10 cellular contexts compared by ENCODE assay signal in the genomic region with DNA sequence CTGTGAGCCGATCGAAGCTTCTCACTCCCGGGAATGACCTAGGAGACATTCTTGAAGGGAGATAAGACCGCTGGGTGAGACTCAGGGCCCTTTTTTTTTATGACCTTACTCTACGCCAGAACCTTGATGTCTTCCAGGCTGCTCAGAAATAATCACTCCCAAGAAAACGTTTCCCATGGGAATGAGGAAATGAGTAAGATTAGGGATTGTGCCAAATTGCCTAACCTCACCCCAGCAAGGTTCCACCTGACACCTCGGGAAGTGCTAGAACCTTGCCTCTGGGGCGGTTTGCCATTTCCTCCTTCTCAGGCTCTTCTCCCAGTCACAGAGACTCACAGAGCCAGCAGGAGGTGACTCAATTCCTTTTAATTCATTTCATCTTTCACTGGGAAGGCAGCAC. TPM values are rescaled to one million over a fixed set of nuclear protein-coding genes. Genes with fewer than 3 reads are reported as not detected.
A peak's percentile ranks its signal among the peaks of the same experiment; 100 is the strongest.
DNase-seq lines count a peak whose midpoint lies in the region; ATAC-seq and TF ChIP-seq lines count a peak whose summit lies in the region.
"Had no signal": no experiment of that assay in that cellular context is flagged by ENCODE, and none has a peak within 500 bp of the region (broad histone marks: within the 10 kb centered on the region; RNA-seq: fewer than 3 reads in every experiment).

No MANE protein-coding gene starts in this region.

- H3K9me2 ChIP-seq in Loucy (replicated peaks; ENCODE audit: low read depth, low read length) = no peaks in the 10 kb centered on the region

- H3K36me3 ChIP-seq in Loucy (ENCODE audit: insufficient read depth, low read length) = no peaks in the 10 kb centered on the region
- peaks cover 0 to 6% of the 10 kb centered on the region in 2 donors for H3K36me3 ChIP-seq in muscle layer of duodenum (ENCODE audit: control insufficient read depth in 1 of 2, insufficient read depth in 2 of 2, low read length in 2 of 2)

- H3K36me3 Mint-ChIP-seq in activated T-helper 1 cell treated with anti-CD3 and anti-CD28 coated beads, Interleukin-12 subunit alpha, Interleukin-12 subunit beta, Interleukin-2, Interleukin-4 antibody, amounts not matched to agents 30 ng/mL and 10 ng/mL and 1 ng/mL, durations not matched to agents 14 hours and 24 hours and 36 hours (ENCODE audit: low read depth) = peaks cover 4% of the 10 kb centered on the region

- H3K9me3 ChIP-seq in Loucy (ENCODE audit: insufficient read depth, low read depth, low read length) = no peaks in the 10 kb centered on the region
- no peaks in the 10 kb centered on the region for H3K9me3 ChIP-seq in muscle layer of duodenum (ENCODE audit: control insufficient read depth in 1 of 2, low read length in 2 of 2)

- no peak overlapping the region for H2AFZ ChIP-seq in Loucy (ENCODE audit: low read length)

- no peaks in the 10 kb centered on the region for H3K27me3 Mint-ChIP-seq in activated T-helper 1 cell treated with anti-CD3 and anti-CD28 coated beads, Interleukin-12 subunit alpha, Interleukin-12 subunit beta, Interleukin-2, Interleukin-4 antibody, amounts not matched to agents 30 ng/mL and 10 ng/mL and 1 ng/mL, durations not matched to agents 14 hours and 24 hours and 36 hours (ENCODE audit: insufficient read depth)

- H4K20me1 ChIP-seq in Loucy (ENCODE audit: insufficient read depth, low read length, poor library complexity, severe bottlenecking) = no peaks in the 10 kb centered on the region

- H3K4me1 ChIP-seq in Loucy (ENCODE audit: insufficient read depth, low read length, poor library complexity, severe bottlenecking) = peaks cover 32% of the 10 kb centered on the region
- H3K4me1 ChIP-seq in muscle layer of duodenum (ENCODE audit: control insufficient read depth in 1 of 2, insufficient read depth in 2 of 2, low read length in 2 of 2) = peaks cover 6 to 8% of the 10 kb centered on the region in 2 donors

- H3K27ac Mint-ChIP-seq in activated T-helper 1 cell treated with anti-CD3 and anti-CD28 coated beads, Interleukin-12 subunit alpha, Interleukin-12 subunit beta, Interleukin-2, Interleukin-4 antibody, amounts not matched to agents 30 ng/mL and 10 ng/mL and 1 ng/mL, durations not matched to agents 14 hours and 24 hours and 36 hours = no peak overlapping the region

- no peaks in the 10 kb centered on the region for H3K9me3 Mint-ChIP-seq in activated T-helper 1 cell treated with anti-CD3 and anti-CD28 coated beads, Interleukin-12 subunit alpha, Interleukin-12 subunit beta, Interleukin-2, Interleukin-4 antibody, amounts not matched to agents 30 ng/mL and 10 ng/mL and 1 ng/mL, durations not matched to agents 14 hours and 24 hours and 36 hours

- H3K27me3 ChIP-seq in Loucy (ENCODE audit: insufficient read depth, low read length, poor library complexity, severe bottlenecking) = no peaks in the 10 kb centered on the region
- H3K27me3 ChIP-seq in dorsolateral prefrontal cortex = no peaks in the 10 kb centered on the region
- no peaks in the 10 kb centered on the region for H3K27me3 ChIP-seq in muscle layer of duodenum (ENCODE audit: low read depth, low read length)

- peak overlapping the region; percentile 95 for H3K4me2 ChIP-seq in Loucy (ENCODE audit: low read depth, low read length, poor library complexity, severe bottlenecking)

- no peak for TF ChIP-seq CTCF in AG10803 (conservative IDR thresholded peaks at IDR 0.05; ENCODE audit: low read length)
- no peak for TF ChIP-seq CTCF in Loucy (conservative IDR thresholded peaks at IDR 0.05; ENCODE audit: low read length)
- no peak for TF ChIP-seq CTCF in dorsolateral prefrontal cortex (IDR thresholded peaks at IDR 0.05 in 54 of 56, conservative IDR thresholded peaks at IDR 0.05 in 2 of 56; ENCODE audit: low read depth in 1 of 56, partially characterized antibody in 56 of 56)

- no peak for ATAC-seq in HG02759 (IDR thresholded peaks at IDR 0.05; ENCODE audit: unreplicated experiment)

- H3K79me2 ChIP-seq in Loucy (ENCODE audit: insufficient read depth, low read length) = peaks cover 13% of the 10 kb centered on the region

- DNase-seq in AG10803 (ENCODE audit: low read depth) = peak; percentile 81
- DNase-seq in dorsolateral prefrontal cortex = peak in 1 of 10 donors; percentile 7
- no peak for DNase-seq in activated T-helper 1 cell treated with anti-CD3 and anti-CD28 coated beads, Interleukin-12 subunit alpha, Interleukin-12 subunit beta, Interleukin-2, Interleukin-4 antibody, amounts not matched to agents 30 ng/mL and 10 ng/mL and 1 ng/mL, durations not matched to agents 14 hours and 24 hours and 36 hours (ENCODE audit: low spot score)
- DNase-seq in HUDEP-2 (lab: John Stamatoyannopoulos, UW; ENCODE audit: unreplicated experiment in 76 of 76) = no peak
- no peak for DNase-seq in NCI-H1105 treated with DMSO at 0.1 percent for 48 hours (lab: John Stamatoyannopoulos, UW)
- DNase-seq: NCI-H446 treated with DMSO at 0.1 percent for 48 hours, trophoblast cell had no signal

- no peak overlapping the region for H3K4me3 Mint-ChIP-seq in activated T-helper 1 cell treated with anti-CD3 and anti-CD28 coated beads, Interleukin-12 subunit alpha, Interleukin-12 subunit beta, Interleukin-2, Interleukin-4 antibody, amounts not matched to agents 30 ng/mL and 10 ng/mL and 1 ng/mL, durations not matched to agents 14 hours and 24 hours and 36 hours

- H3F3A ChIP-seq in Loucy (ENCODE audit: low read depth) = 0 out of 2 replicates have a peak, but pooled peaks cover 3% of the 10 kb centered on the region

- H3K27ac ChIP-seq in dorsolateral prefrontal cortex (peak overlapping the region in 51 of 59 donors; percentile 2 to 99 (median 96)), muscle layer of duodenum (ENCODE audit: low read length) (peak overlapping the region; percentile 83)

- H3K4me1 Mint-ChIP-seq in activated T-helper 1 cell treated with anti-CD3 and anti-CD28 coated beads, Interleukin-12 subunit alpha, Interleukin-12 subunit beta, Interleukin-2, Interleukin-4 antibody, amounts not matched to agents 30 ng/mL and 10 ng/mL and 1 ng/mL, durations not matched to agents 14 hours and 24 hours and 36 hours (ENCODE audit: low read depth) = peaks cover 32% of the 10 kb centered on the region

- intact Hi-C loops in dorsolateral prefrontal cortex (cut with DNase I) = loop anchor here (5.0 to 10.0 kb wide), 4 partner anchors 59 to 579 kb away; partner anchors contain the start of genes POMP (in 2 of the 2) and PAN3 (in 1 of the 2)
- intact Hi-C loops in activated T-helper 1 cell treated with anti-CD3 and anti-CD28 coated beads, Interleukin-12 subunit alpha, Interleukin-12 subunit beta, Interleukin-2, Interleukin-4 antibody, amounts not matched to agents 30 ng/mL and 10 ng/mL and 1 ng/mL, durations not matched to agents 14 hours and 24 hours and 36 hours (cut with micrococcal nuclease) = loop anchor here (5.0 kb wide), 1 partner anchor 1464 kb away; the partner anchor contains the start of gene RPL21

- H3K4me3 ChIP-seq in AG10803 (ENCODE audit: low read length) = no peak overlapping the region
- no peak overlapping the region for H3K4me3 ChIP-seq in Loucy (ENCODE audit: low read length, poor library complexity, severe bottlenecking)
- H3K4me3 ChIP-seq in dorsolateral prefrontal cortex = peak overlapping the region in 4 of 59 donors; percentile 8 to 97 (median 88)
- no peak overlapping the region for H3K4me3 ChIP-seq in muscle layer of duodenum (ENCODE audit: low read depth in 1 of 2, low read length in 2 of 2)

- no peak overlapping the region for H3K9ac ChIP-seq in Loucy (ENCODE audit: low read depth, low read length, poor library complexity, severe bottlenecking)

RNA-seq across cellular contexts. Expression of gene SLC46A3, which starts 2.3 kb away (rescaled TPM):
- 10 to 100 TPM in 117 of 120 experiments, 1 to 10 TPM in 3; 8.6 to 20.2 (median 13.7) TPM for total RNA-seq in dorsolateral prefrontal cortex
- total RNA-seq in activated T-helper 1 cell treated with anti-CD3 and anti-CD28 coated beads, Interleukin-12 subunit alpha, Interleukin-12 subunit beta, Interleukin-2, Interleukin-4 antibody, amounts not matched to agents 30 ng/mL and 10 ng/mL and 1 ng/mL, durations not matched to agents 14 hours and 24 hours and 36 hours = 2.7 and 3.8 TPM in 2 replicates

RNA-seq across cellular contexts. Expression of gene POMP, which starts 57.6 kb away (rescaled TPM):
- 10 to 100 TPM; 39.7 to 71.0 (median 58.2) TPM for total RNA-seq in dorsolateral prefrontal cortex
- total RNA-seq in activated T-helper 1 cell treated with anti-CD3 and anti-CD28 coated beads, Interleukin-12 subunit alpha, Interleukin-12 subunit beta, Interleukin-2, Interleukin-4 antibody, amounts not matched to agents 30 ng/mL and 10 ng/mL and 1 ng/mL, durations not matched to agents 14 hours and 24 hours and 36 hours = 147 TPM in 2 replicates
